In the genomic region with DNA sequence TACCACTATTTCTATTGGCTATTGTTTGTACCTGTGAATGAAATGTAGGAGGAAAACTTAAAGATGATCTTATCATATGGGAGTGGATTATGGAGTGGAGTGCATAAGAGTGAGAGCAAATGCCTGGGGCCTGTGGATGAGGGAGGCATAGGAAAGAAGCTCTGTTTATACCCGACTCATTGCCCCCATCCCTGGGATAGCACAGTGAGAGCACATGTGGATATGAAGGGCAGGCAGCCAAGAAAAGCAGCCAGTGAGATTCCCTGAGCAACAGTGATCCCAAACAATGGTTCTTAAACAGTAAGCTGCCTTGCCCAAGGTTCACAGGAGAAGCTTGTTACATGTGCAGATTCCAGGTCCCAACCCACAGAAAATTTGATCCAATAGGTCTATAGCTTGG, we compare ENCODE assay signal across 11 cellular contexts. TPM values are rescaled to one million over a fixed set of nuclear protein-coding genes. Genes with fewer than 3 reads are reported as not detected.
A peak's percentile ranks its signal among the peaks of the same experiment; 100 is the strongest.
DNase-seq lines count a peak whose midpoint lies in the region; ATAC-seq, FAIRE-seq and TF ChIP-seq lines count a peak whose summit lies in the region.
"Not testable (repeated sequence)": the region's sequence is repeated elsewhere in the genome, so short reads cannot be mapped to it uniquely, and the experiment has no call there.
"Had no signal": no experiment of that assay in that cellular context is flagged by ENCODE, and none has a peak within 500 bp of the region (broad histone marks: within the 10 kb centered on the region; RNA-seq: fewer than 3 reads in every experiment).

No MANE protein-coding gene starts in this region.

- intact Hi-C loops in right cardiac atrium (cut with DNase I) = not testable (repeated sequence)

- not testable (repeated sequence) for H3K4me3 ChIP-seq in bronchial epithelial cell (ENCODE audit: low read depth, low read length); right cardiac atrium (ENCODE audit: low read length); retinal pigment epithelial cell (ENCODE audit: low read length)

- H3K27me3 ChIP-seq in bronchial epithelial cell (ENCODE audit: control insufficient read depth, insufficient read depth, low read length); right cardiac atrium (ENCODE audit: control insufficient read depth, insufficient read depth): not testable (repeated sequence)

- not testable (repeated sequence) for TF ChIP-seq CTCF in bronchial epithelial cell (IDR thresholded peaks at IDR 0.05; ENCODE audit: insufficient read depth, low read length, severe bottlenecking); retinal pigment epithelial cell (conservative IDR thresholded peaks at IDR 0.05; ENCODE audit: low read depth, low read length)

- FAIRE-seq in bronchial epithelial cell (lab: Jason Lieb, UNC) = peak; percentile 89

- ATAC-seq in right cardiac atrium = peak; percentile 50 to 72

- not testable (repeated sequence) for H3K27ac ChIP-seq in right cardiac atrium (ENCODE audit: low read length)

- not testable (repeated sequence) for H3K9me3 ChIP-seq in right cardiac atrium (ENCODE audit: control insufficient read depth, low read length)

- not testable (repeated sequence) for H3K36me3 ChIP-seq in bronchial epithelial cell (ENCODE audit: control insufficient read depth, insufficient read depth, low read length)

- not testable (repeated sequence) for H3K4me1 ChIP-seq in right cardiac atrium (ENCODE audit: control insufficient read depth, insufficient read depth, low read length)

- DNase-seq in H4 (ENCODE audit: low spot score) (peak; percentile 14), LHCN-M2 (ENCODE audit: low read depth) (peak; percentile 18), amniotic epithelial cell (ENCODE audit: low read depth) (peak; percentile 16), glomerular visceral epithelial cell (ENCODE audit: extremely low spot score) (peak; percentile 16), retinal pigment epithelial cell (ENCODE audit: low read depth) (peak; percentile 13)
- not testable (repeated sequence) for DNase-seq in bronchial epithelial cell (ENCODE audit: low read depth); right cardiac atrium

- 10% methylated on average over 1 of the region's 1 CpG for WGBS in right cardiac atrium

RNA-seq across cellular contexts. Expression of a gene that starts 2.3 kb away (rescaled TPM):
- not detected in 2 replicates for total RNA-seq in H4 (2014; rRNA removed; shearing (Covaris generic))
- total RNA-seq in LHCN-M2 (2014; rRNA removed) = not detected in 2 replicates
- polyA plus RNA-seq in LHCN-M2 (2012) = not detected
- total RNA-seq in bronchial epithelial cell = not detected in 2 replicates
- total RNA-seq in right cardiac atrium = not detected
- polyA plus RNA-seq in right cardiac atrium = not detected
- total RNA-seq: CD4-positive, alpha-beta memory T cell; H1 had no signal
- polyA plus RNA-seq: A549; AG04450; CD4-positive, alpha-beta memory T cell; H1 had no signal

RNA-seq across cellular contexts. Expression of a gene that starts 57.3 kb away (rescaled TPM):
- total RNA-seq in H4 (2014; rRNA removed; shearing (Covaris generic)) = 0.47 and 0.68 TPM in 2 replicates
- total RNA-seq in LHCN-M2 (2014; rRNA removed) (0.13 TPM in 1 of 2 replicates, not detected in the other), bronchial epithelial cell (under 0.01 and 0.51 TPM in 2 replicates), right cardiac atrium (under 1 TPM; 0.28 to 0.63 (median 0.29) TPM)
- polyA plus RNA-seq in LHCN-M2 (2012) = 0.28 TPM
- polyA plus RNA-seq in right cardiac atrium = 0.57 TPM
- total RNA-seq: CD4-positive, alpha-beta memory T cell had no signal
- polyA plus RNA-seq: CD4-positive, alpha-beta memory T cell had no signal

RNA-seq across cellular contexts. Expression of a gene that starts 59.7 kb away (rescaled TPM):
- total RNA-seq in H4 (2014; rRNA removed; shearing (Covaris generic)) = 7.3 and 11.3 TPM in 2 replicates
- total RNA-seq in LHCN-M2 (2014; rRNA removed) = 18.3 and 19.1 TPM in 2 replicates
- 12.2 TPM for polyA plus RNA-seq in LHCN-M2 (2012)
- 7.8 and 8.2 TPM in 2 replicates for total RNA-seq in bronchial epithelial cell
- 10 to 100 TPM; 49.1 to 62.4 (median 56.1) TPM for total RNA-seq in right cardiac atrium
- 68.6 TPM for polyA plus RNA-seq in right cardiac atrium
